In genomic region chr2:221914334-221914733, GRCh38 we compare ENCODE assay signal across 14 cellular contexts.
"Had no signal": no experiment of that assay in that cellular context is flagged by ENCODE, and none has a peak within 500 bp of the region (broad histone marks: within the 10 kb centered on the region; RNA-seq: fewer than 3 reads in every experiment).

No MANE protein-coding gene starts in this region.

- H3K36me3 Mint-ChIP-seq: activated naive CD4-positive, alpha-beta T cell treated with anti-CD3 and anti-CD28 coated beads, Interleukin-2, amount 10 ng/mL, durations not matched to agents 7 days and 5 days; brain; stimulated activated effector memory CD8-positive, alpha-beta T cell treated with anti-CD3 and anti-CD28 coated beads, Interleukin-12 subunit alpha, Interleukin-12 subunit beta, amount 100 ng/mL, for 72 hours had no signal

- H3K4me3 Mint-ChIP-seq: activated B cell treated with CpG ODN at 0.5 μM for 24 hours; activated CD4-positive, alpha-beta T cell treated with anti-CD3 and anti-CD28 coated beads, Interleukin-2, amount 10 ng/mL, durations not matched to agents 24 days and 14 days; activated naive CD4-positive, alpha-beta T cell treated with anti-CD3 and anti-CD28 coated beads, Interleukin-2, amount 10 ng/mL, durations not matched to agents 7 days and 5 days; activated T-helper 17 cell treated with anti-CD3 and anti-CD28 coated beads, Interleukin-2, amount 50 U/mL, for 72 hours; brain; stimulated activated effector memory CD8-positive, alpha-beta T cell treated with anti-CD3 and anti-CD28 coated beads, Interleukin-12 subunit alpha, Interleukin-12 subunit beta, amount 100 ng/mL, for 72 hours; T-helper 1 cell treated with Interleukin-12 subunit alpha and Interleukin-12 subunit beta and Interleukin-4 antibody, amounts not matched to agents 30 μg/mL and 1 μg/mL, for 36 hours had no signal

- H3K4me1 ChIP-seq: foreskin keratinocyte, heart left ventricle, left ventricle myocardium inferior, thyroid gland had no signal

- H3K27me3 Mint-ChIP-seq: activated B cell treated with CpG ODN at 0.5 μM for 24 hours; activated CD4-positive, alpha-beta T cell treated with anti-CD3 and anti-CD28 coated beads, Interleukin-2, amount 10 ng/mL, durations not matched to agents 24 days and 14 days; activated naive CD4-positive, alpha-beta T cell treated with anti-CD3 and anti-CD28 coated beads, Interleukin-2, amount 10 ng/mL, durations not matched to agents 7 days and 5 days; activated T-helper 17 cell treated with anti-CD3 and anti-CD28 coated beads, Interleukin-2, amount 50 U/mL, for 72 hours had no signal

- H3K27ac ChIP-seq: foreskin keratinocyte, heart left ventricle, left ventricle myocardium inferior, thyroid gland had no signal

- H3K9me3 ChIP-seq: heart left ventricle, left ventricle myocardium inferior, thyroid gland had no signal

- H3K36me3 ChIP-seq: heart left ventricle, left ventricle myocardium inferior, thyroid gland had no signal

- H3K4me1 Mint-ChIP-seq: activated B cell treated with CpG ODN at 0.5 μM for 24 hours; activated CD4-positive, alpha-beta T cell treated with anti-CD3 and anti-CD28 coated beads, Interleukin-2, amount 10 ng/mL, durations not matched to agents 24 days and 14 days; activated naive CD4-positive, alpha-beta T cell treated with anti-CD3 and anti-CD28 coated beads, Interleukin-2, amount 10 ng/mL, durations not matched to agents 7 days and 5 days; activated T-helper 17 cell treated with anti-CD3 and anti-CD28 coated beads, Interleukin-2, amount 50 U/mL, for 72 hours; stimulated activated effector memory CD8-positive, alpha-beta T cell treated with anti-CD3 and anti-CD28 coated beads, Interleukin-12 subunit alpha, Interleukin-12 subunit beta, amount 100 ng/mL, for 72 hours had no signal

- H3K9me3 Mint-ChIP-seq: activated B cell treated with CpG ODN at 0.5 μM for 24 hours; activated CD4-positive, alpha-beta T cell treated with anti-CD3 and anti-CD28 coated beads, Interleukin-2, amount 10 ng/mL, durations not matched to agents 24 days and 14 days; activated naive CD4-positive, alpha-beta T cell treated with anti-CD3 and anti-CD28 coated beads, Interleukin-2, amount 10 ng/mL, durations not matched to agents 7 days and 5 days; activated T-helper 17 cell treated with anti-CD3 and anti-CD28 coated beads, Interleukin-2, amount 50 U/mL, for 72 hours; brain; T-helper 1 cell treated with Interleukin-12 subunit alpha and Interleukin-12 subunit beta and Interleukin-4 antibody, amounts not matched to agents 30 μg/mL and 1 μg/mL, for 36 hours had no signal

- DNase-seq: activated B cell treated with CpG ODN at 0.5 μM for 24 hours; activated CD4-positive, alpha-beta T cell treated with anti-CD3 and anti-CD28 coated beads, Interleukin-2, amount 10 ng/mL, durations not matched to agents 24 days and 14 days; activated naive CD4-positive, alpha-beta T cell treated with anti-CD3 and anti-CD28 coated beads, Interleukin-2, amount 10 ng/mL, durations not matched to agents 7 days and 5 days; activated T-cell treated with anti-CD3 and anti-CD28 coated beads for 4 hours; cerebellar nuclear complex; dermis blood vessel endothelial cell; foreskin keratinocyte; heart left ventricle; left ventricle myocardium inferior; thyroid gland had no signal

- H3K4me3 ChIP-seq: heart left ventricle, left ventricle myocardium inferior, thyroid gland had no signal

- H3K27me3 ChIP-seq: foreskin keratinocyte, heart left ventricle, thyroid gland had no signal

- H3K27ac Mint-ChIP-seq: activated B cell treated with CpG ODN at 0.5 μM for 24 hours; activated CD4-positive, alpha-beta T cell treated with anti-CD3 and anti-CD28 coated beads, Interleukin-2, amount 10 ng/mL, durations not matched to agents 24 days and 14 days; activated naive CD4-positive, alpha-beta T cell treated with anti-CD3 and anti-CD28 coated beads, Interleukin-2, amount 10 ng/mL, durations not matched to agents 7 days and 5 days; activated T-helper 17 cell treated with anti-CD3 and anti-CD28 coated beads, Interleukin-2, amount 50 U/mL, for 72 hours; brain; stimulated activated effector memory CD8-positive, alpha-beta T cell treated with anti-CD3 and anti-CD28 coated beads, Interleukin-12 subunit alpha, Interleukin-12 subunit beta, amount 100 ng/mL, for 72 hours; T-helper 1 cell treated with Interleukin-12 subunit alpha and Interleukin-12 subunit beta and Interleukin-4 antibody, amounts not matched to agents 30 μg/mL and 1 μg/mL, for 36 hours had no signal
